Comparison of ENCODE assay signal across 8 cellular contexts in genomic region chr7:21426286-21426957, GRCh38. TPM values are rescaled to one million over a fixed set of nuclear protein-coding genes. Genes with fewer than 3 reads are reported as not detected.
A peak's percentile ranks its signal among the peaks of the same experiment; 100 is the strongest.
DNase-seq lines count a peak whose midpoint lies in the region; ATAC-seq and TF ChIP-seq lines count a peak whose summit lies in the region.

No MANE protein-coding gene starts in this region.

- peaks cover 16% of the 10 kb centered on the region for H4K20me1 ChIP-seq in BLaER1

- H3K9ac ChIP-seq in BLaER1 (peak overlapping the region; percentile 78), HUES6 (ENCODE audit: low read length) (peak overlapping the region; percentile 79), mesendoderm (ENCODE audit: low read length) (peak overlapping the region; percentile 49)

- H4K8ac ChIP-seq in mesendoderm (ENCODE audit: low read depth, low read length), result no peak overlapping the region

- intact Hi-C loops in body of pancreas (cut with DNase I), result no loop called here

- no peak overlapping the region for H2AK5ac ChIP-seq in mesendoderm (ENCODE audit: low read length)

- H3K4ac ChIP-seq in mesendoderm (ENCODE audit: low read depth, low read length), result no peak overlapping the region

- peaks cover 6% of the 10 kb centered on the region for H3K36me3 ChIP-seq in BLaER1
- peaks cover 17% of the 10 kb centered on the region for H3K36me3 ChIP-seq in HUES6 (ENCODE audit: control insufficient read depth, insufficient read depth, low read length)
- H3K36me3 ChIP-seq in body of pancreas (replicated peaks in 1 of 2; ENCODE audit: insufficient read depth in 1 of 2, low read depth in 2 of 2), result no peaks in the 10 kb centered on the region
- no peaks in the 10 kb centered on the region for H3K36me3 ChIP-seq in mesendoderm (ENCODE audit: control insufficient read depth, insufficient read depth, low read length)

- peak overlapping the region; percentile 93 for H3K4me2 ChIP-seq in BLaER1
- peak overlapping the region; percentile 7 for H3K4me2 ChIP-seq in mesendoderm (ENCODE audit: low read length)

- no peak for TF ChIP-seq POLR2A in body of pancreas (IDR thresholded peaks at IDR 0.05)

- peaks cover 37% of the 10 kb centered on the region for H3K4me1 ChIP-seq in BLaER1
- H3K4me1 ChIP-seq in HUES6 (ENCODE audit: control insufficient read depth, insufficient read depth, low read length), result peaks cover 38% of the 10 kb centered on the region
- H3K4me1 ChIP-seq in body of pancreas, result peaks cover 33% of the 10 kb centered on the region
- peaks cover 11% of the 10 kb centered on the region for H3K4me1 ChIP-seq in mesendoderm (ENCODE audit: control insufficient read depth, low read depth, low read length)

- 10 to 11% methylated on average over 11 to 13 of the region's 13 CpGs for WGBS in body of pancreas, 2 donors
- no CpG with 5 or more reads among the region's 13 CpGs for WGBS in mesendoderm (ENCODE audit: extremely low coverage, insufficient coverage, low lambda C conversion rate)

- peak overlapping the region; percentile 62 for H3K27ac ChIP-seq in BLaER1
- peak overlapping the region; percentile 59; the same call in 1 of the 2 replicates for H3K27ac ChIP-seq in HUES6 (ENCODE audit: low read depth, low read length)
- peak overlapping the region in 3 of 4 donors; percentile 51 to 99 (median 99) for H3K27ac ChIP-seq in body of pancreas
- peak overlapping the region; percentile 75 for H3K27ac ChIP-seq in mesendoderm (ENCODE audit: low read depth, low read length)

- H3K4me3 ChIP-seq in BLaER1 (peak overlapping the region; percentile 87), HUES6 (ENCODE audit: low read depth, low read length) (peak overlapping the region; percentile 70), body of pancreas (peak overlapping the region in 1 of 2 donors; percentile 4), mesendoderm (ENCODE audit: low read length) (no peak overlapping the region)

- peak overlapping the region; percentile 12 for H2BK5ac ChIP-seq in mesendoderm (ENCODE audit: low read length)

- H2BK120ac ChIP-seq in mesendoderm (ENCODE audit: low read depth, low read length), result no peak overlapping the region

- H3K56ac ChIP-seq in mesendoderm (ENCODE audit: low read length), result peak overlapping the region; percentile 84

- H3K9me3 ChIP-seq in BLaER1 (no peaks in the 10 kb centered on the region), HUES6 (ENCODE audit: control insufficient read depth, insufficient read depth, low read depth, low read length) (no peaks in the 10 kb centered on the region), body of pancreas (no peaks in the 10 kb centered on the region)

- no peak for TF ChIP-seq CTCF in body of pancreas (IDR thresholded peaks at IDR 0.05)

- no peak overlapping the region for H3K23ac ChIP-seq in mesendoderm (ENCODE audit: low read length)

- H2BK15ac ChIP-seq in mesendoderm (replicated peaks; ENCODE audit: low read depth), result no peak overlapping the region

- H3K27me3 ChIP-seq in BLaER1 (no peaks in the 10 kb centered on the region), HUES6 (ENCODE audit: control insufficient read depth, insufficient read depth, low read length) (no peaks in the 10 kb centered on the region), body of pancreas (no peaks in the 10 kb centered on the region), mesendoderm (ENCODE audit: insufficient read depth, low read length, poor library complexity) (no peaks in the 10 kb centered on the region)

- no peak for DNase-seq in body of pancreas
- peak; percentile 68 for DNase-seq in mesendoderm
- DNase-seq in HPDE6-E6E7 (ENCODE audit: extremely low spot score), result no peak
- DNase-seq in activated effector memory CD4-positive, alpha-beta T cell treated with anti-CD3 and anti-CD28 coated beads, Interleukin-2, amount 50 U/mL, for 16 hours, result no peak
- DNase-seq in ureter (ENCODE audit: low spot score), result no peak
- no peak for DNase-seq in stimulated activated CD4-positive, alpha-beta T cell treated with anti-CD3 and anti-CD28 coated beads, Interleukin-2, amount 100 ng/mL, for 24 hours

- peaks cover 5% of the 10 kb centered on the region for H3K79me1 ChIP-seq in mesendoderm (ENCODE audit: low read length)

- H3K18ac ChIP-seq in mesendoderm (ENCODE audit: low read length), result no peak overlapping the region

- peaks cover 5% of the 10 kb centered on the region for H3K79me2 ChIP-seq in mesendoderm (ENCODE audit: control insufficient read depth, insufficient read depth, low read length)

- no peak for ATAC-seq in body of pancreas

- no peak overlapping the region for H4K5ac ChIP-seq in mesendoderm (ENCODE audit: low read length)

RNA-seq across cellular contexts. Expression of gene SP4, which starts 1.5 kb away (rescaled TPM):
- 1 to 10 TPM; 5.3 to 6.0 TPM for total RNA-seq in body of pancreas
- 8.6 TPM for polyA plus RNA-seq in mesendoderm (2013, experiment 1 of 2)
- polyA plus RNA-seq in mesendoderm (2013, experiment 2 of 2), result 8.3 TPM
- 13.3 TPM for total RNA-seq in ureter
